ENCODE assay signal across 8 cellular contexts in the genomic region with DNA sequence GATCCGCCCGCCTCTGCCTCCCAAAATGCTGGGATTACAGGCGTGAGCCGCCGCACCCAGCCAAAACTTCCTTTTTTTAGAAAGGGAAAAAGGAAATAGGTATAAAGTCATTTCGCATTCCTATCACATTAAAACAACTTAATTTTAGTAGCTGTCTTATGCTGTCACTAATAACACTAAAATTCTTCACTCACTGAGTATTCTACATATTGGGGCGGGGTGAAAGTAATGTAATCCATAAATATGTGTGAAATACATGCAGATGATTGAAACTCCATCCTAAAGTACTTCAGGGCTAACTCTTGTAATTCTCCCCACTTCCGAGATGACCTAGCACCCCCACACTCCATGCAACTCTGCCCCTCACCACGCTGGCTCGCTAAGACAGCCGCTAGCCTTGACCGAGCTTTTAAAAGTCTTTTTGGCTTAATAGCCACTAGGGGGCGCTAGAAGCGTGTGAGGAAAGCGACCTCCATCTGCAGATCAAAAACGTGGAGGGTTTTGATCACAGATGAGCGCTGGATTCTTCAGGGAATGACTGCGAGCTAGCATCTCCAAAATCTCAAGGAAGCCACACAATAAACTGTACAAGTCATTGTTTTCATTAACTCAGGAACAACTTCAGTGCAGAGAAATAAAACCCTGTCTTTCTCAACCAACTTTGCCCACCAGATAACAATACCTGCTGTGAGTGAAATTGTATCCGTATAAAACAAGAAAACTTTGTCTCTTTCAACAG.
A peak's percentile ranks its signal among the peaks of the same experiment; 100 is the strongest.
DNase-seq lines count a peak whose midpoint lies in the region; ATAC-seq, FAIRE-seq and TF ChIP-seq lines count a peak whose summit lies in the region.

No MANE protein-coding gene starts in this region.

- H4K20me1 ChIP-seq in GM12878 (ENCODE audit: control insufficient read depth, insufficient read depth), result no peaks in the 10 kb centered on the region

- DNase-seq in SIG-M5 treated with dmso at 0.1 percent for 504 hours (lab: John Stamatoyannopoulos, UW; ENCODE audit: unreplicated experiment) (peak; percentile 61), SIG-M5 (lab: John Stamatoyannopoulos, UW) (no peak), NCI-H1694 treated with DMSO at 0.1 percent for 48 hours (lab: John Stamatoyannopoulos, UW) (peak; percentile 57), T-helper 2 cell (peak in 3 of 5 experiments; percentile 11 to 61 (median 14)), GM12878 (ENCODE audit: low read depth, low spot score) (no peak), iPS DF 6.9 (ENCODE audit: low read depth, low spot score) (peak; percentile 61), spleen (no peak)

- ATAC-seq in HG02870 (IDR thresholded peaks at IDR 0.05; ENCODE audit: unreplicated experiment) (peak; percentile 81), GM12878 (peak; percentile 95)

- no peak overlapping the region for H3K9ac ChIP-seq in GM12878 (ENCODE audit: control insufficient read depth, insufficient read depth, low read length)

- no peak for TF ChIP-seq POLR2A in GM12878 (IDR thresholded peaks at IDR 0.05; ENCODE audit: low read depth, low read length)
- TF ChIP-seq POLR2A in spleen (IDR thresholded peaks at IDR 0.05), result no peak

- peak; percentile 75 for TF ChIP-seq RAD21 in GM12878 (IDR thresholded peaks at IDR 0.05; ENCODE audit: insufficient read depth, low read depth, low read length)

- TF ChIP-seq CTCF in GM12878 (IDR thresholded peaks at IDR 0.05 in 2 of 3, conservative IDR thresholded peaks at IDR 0.05 in 1 of 3; ENCODE audit: control insufficient read depth in 2 of 3, extremely low read depth in 1 of 3, insufficient read depth in 1 of 3, low read depth in 3 of 3, low read length in 3 of 3) (peak; percentile 64 to 75 (median 68)), spleen (IDR thresholded peaks at IDR 0.05 in 8 of 11, conservative IDR thresholded peaks at IDR 0.05 in 3 of 11) (peak; percentile 65 to 84 (median 73))

- H3K9me3 ChIP-seq in GM12878 (replicated peaks; ENCODE audit: control insufficient read depth, insufficient read depth, low read length), result no peaks in the 10 kb centered on the region
- H3K9me3 ChIP-seq in iPS DF 6.9 (ENCODE audit: control insufficient read depth, insufficient read depth, low read length), result no peaks in the 10 kb centered on the region
- no peaks in the 10 kb centered on the region for H3K9me3 ChIP-seq in spleen

- CTCF ChIA-PET in GM12878 (lab: Yijun Ruan, JAX), result interaction anchor here (0.6 to 5.3 kb wide), 31 partner anchors 12 to 705 kb away, joined by 3 to 93 read pairs (median 5); partner anchors contain the start of gene IGF1R

- WGBS in GM12878 (ENCODE audit: insufficient coverage, insufficient replicate concordance, low lambda C conversion rate, missing lambda C conversion rate), result 22% methylated on average over 16 of the region's 19 CpGs
- WGBS in iPS DF 6.9 (ENCODE audit: insufficient coverage, insufficient read length), result no CpG with 5 or more reads among the region's 19 CpGs
- WGBS in spleen, 5 donors, result 32 to 34% (median 33%) methylated on average over 19 of the region's 19 CpGs

- no peak overlapping the region for H3K4me2 ChIP-seq in GM12878 (ENCODE audit: control insufficient read depth, insufficient read depth)

- no peaks in the 10 kb centered on the region for H3K4me1 ChIP-seq in GM12878 (ENCODE audit: control insufficient read depth, insufficient read depth, low read length)
- H3K4me1 ChIP-seq in iPS DF 6.9 (ENCODE audit: control insufficient read depth, insufficient read depth, low read length), result peaks cover 1% of the 10 kb centered on the region; the same call in 1 of the 2 replicates
- H3K4me1 ChIP-seq in spleen, result peaks cover 0 to 10% (median 6%) of the 10 kb centered on the region in 6 donors

- peak; percentile 27 for FAIRE-seq in GM12878 (lab: Jason Lieb, UNC)

- H3K27ac ChIP-seq in GM12878 (ENCODE audit: control insufficient read depth, insufficient read depth) (no peak overlapping the region), iPS DF 6.9 (ENCODE audit: low read length) (no peak overlapping the region), spleen (no peak overlapping the region)

- no peak overlapping the region for H2AFZ ChIP-seq in GM12878 (ENCODE audit: control insufficient read depth, low read depth, low read length)

- in situ Hi-C loops in GM12878 (cut with MboI), result loop anchor here (5.0 kb wide), 2 partner anchors 138 to 548 kb away; no protein-coding TSS in a partner anchor

- SMC1A ChIA-PET in GM12878 (lab: Charles Lee; ENCODE audit: uncharacterized antibody, unreplicated experiment), result interaction anchor here (0.8 to 6.3 kb wide), 9 partner anchors 41 to 560 kb away, joined by 3 to 32 read pairs (median 5); partner anchors contain the start of gene IGF1R

- H3K79me2 ChIP-seq in GM12878 (ENCODE audit: control insufficient read depth, insufficient read depth, low read length), result no peaks in the 10 kb centered on the region

- BruUV-seq in GM12878 (replicated peaks; lab: Mats Ljungman, UMichigan), result no TSS peak

- no peaks in the 10 kb centered on the region for H3K27me3 ChIP-seq in GM12878 (replicated peaks in 1 of 2; ENCODE audit: control insufficient read depth in 2 of 2, insufficient read depth in 2 of 2, low read length in 1 of 2)
- H3K27me3 ChIP-seq in iPS DF 6.9 (ENCODE audit: control insufficient read depth, insufficient read depth, low read length), result no peaks in the 10 kb centered on the region
- H3K27me3 ChIP-seq in spleen (replicated peaks in 1 of 7), result peaks cover 0 to 11% (median 0%) of the 10 kb centered on the region in 7 donors

- H3K4me3 ChIP-seq in GM12878, result no peak overlapping the region
- H3K4me3 ChIP-seq in iPS DF 6.9 (ENCODE audit: low read length), result no peak overlapping the region
- H3K4me3 ChIP-seq in spleen, result no peak overlapping the region

- H3K36me3 ChIP-seq in GM12878 (ENCODE audit: control insufficient read depth in 2 of 2, insufficient read depth in 2 of 2, low read length in 1 of 2) (no peaks in the 10 kb centered on the region), iPS DF 6.9 (ENCODE audit: control insufficient read depth, insufficient read depth, low read length) (no peaks in the 10 kb centered on the region), spleen (no peaks in the 10 kb centered on the region)

- TF ChIP-seq EP300 in GM12878 (IDR thresholded peaks at IDR 0.05; ENCODE audit: borderline replicate concordance in 1 of 2, control insufficient read depth in 1 of 2, low read depth in 2 of 2, low read length in 2 of 2), result no peak

- POLR2A ChIA-PET in GM12878 (lab: Charles Lee), result no interaction called here

- intact Hi-C loops in GM12878 (cut with micrococcal nuclease; ENCODE audit: unreplicated experiment) (loop anchor here (1.0 to 10.0 kb wide), 4 partner anchors 140 to 557 kb away; no protein-coding TSS in a partner anchor), spleen (cut with DNase I; ENCODE audit: low total_unique reads) (loop anchor here (10.0 kb wide), 2 partner anchors 136 to 556 kb away; no protein-coding TSS in a partner anchor)

- RAD21 ChIA-PET in GM12878 (lab: Charles Lee; ENCODE audit: unreplicated experiment), result interaction anchor here (1.0 to 1.8 kb wide), 9 partner anchors 35 to 557 kb away, joined by 3 to 18 read pairs (median 4); no protein-coding TSS in a partner anchor

TF ChIP-seq in GM12878, 131 proteins besides CTCF, POLR2A, EP300 and RAD21:
- no peak for TF ChIP-seq CEBPB (IDR thresholded peaks at IDR 0.05; ENCODE audit: borderline replicate concordance in 1 of 2, low read depth in 2 of 2, low read length in 2 of 2)
- TF ChIP-seq RBBP5 (conservative IDR thresholded peaks at IDR 0.05), result no peak
- TF ChIP-seq SMC3 (IDR thresholded peaks at IDR 0.05; ENCODE audit: borderline replicate concordance, low read length), result peak; percentile 67
- no peak for TF ChIP-seq SMAD5 (IDR thresholded peaks at IDR 0.05; ENCODE audit: low read depth)
- TF ChIP-seq YY1 (IDR thresholded peaks at IDR 0.05; ENCODE audit: low read depth, low read length), result 0 out of 2 replicates have a peak, but pooled peaks have one; percentile 18

Comparison
In these comparisons a context has a peak if more than half of its experiments do, and no peak if none do; other contexts are left out.
1. DNase-seq: peak in SIG-M5 treated with dmso at 0.1 percent for 504 hours (single experiment), NCI-H1694 treated with DMSO at 0.1 percent for 48 hours (single experiment), T-helper 2 cell (3 of 5) and iPS DF 6.9 (single experiment); none in SIG-M5 (single experiment), GM12878 (single experiment) and spleen (single experiment).